Comparison of ENCODE assay signal across 17 cellular contexts in the genomic region with DNA sequence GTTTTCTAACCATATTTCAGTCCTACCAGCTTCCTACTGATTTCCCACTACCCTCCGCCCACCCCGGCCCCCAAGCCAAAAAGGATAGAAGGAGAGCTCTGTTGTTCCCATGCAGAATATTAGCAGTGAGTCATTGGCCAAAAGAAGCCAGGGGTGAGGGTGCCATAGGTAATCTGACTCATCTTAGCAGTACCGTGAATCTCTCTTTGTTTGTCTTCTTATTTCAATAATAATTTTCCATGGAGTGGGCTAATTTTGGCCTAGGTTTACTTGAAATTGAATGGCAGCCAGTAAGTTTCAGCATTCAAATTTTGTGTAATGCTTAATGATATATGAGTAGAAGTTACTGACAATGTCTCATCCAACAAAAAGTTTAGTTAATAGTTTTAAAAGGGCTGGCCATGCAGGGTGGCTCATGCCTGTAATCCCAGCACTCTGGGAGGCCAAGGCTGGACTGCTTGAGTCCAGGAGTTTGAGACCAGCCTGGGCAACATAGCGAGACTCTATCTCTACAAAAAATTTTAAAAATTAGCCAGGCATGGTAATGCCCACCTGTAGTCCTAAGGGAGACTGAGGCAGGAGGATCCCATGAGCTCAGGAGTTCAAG.
A peak's percentile ranks its signal among the peaks of the same experiment; 100 is the strongest.
DNase-seq lines count a peak whose midpoint lies in the region; ATAC-seq and TF ChIP-seq lines count a peak whose summit lies in the region.
"Had no signal": no experiment of that assay in that cellular context is flagged by ENCODE, and none has a peak within 500 bp of the region (broad histone marks: within the 10 kb centered on the region; RNA-seq: fewer than 3 reads in every experiment).

No MANE protein-coding gene starts in this region.

- H3K4me1 ChIP-seq in GM23248 (ENCODE audit: insufficient read depth) (peaks cover 48% of the 10 kb centered on the region), neuronal stem cell (ENCODE audit: control insufficient read depth in 2 of 2, insufficient read depth in 1 of 2, low read depth in 1 of 2, low read length in 2 of 2) (peaks cover 10 to 22% of the 10 kb centered on the region in 2 donors)

- ATAC-seq in HG03280 (IDR thresholded peaks at IDR 0.05; ENCODE audit: unreplicated experiment): no peak
- ATAC-seq: activated CD8-positive, alpha-beta T cell treated with anti-CD3 and anti-CD28 coated beads for 36 hours; CD8-positive, alpha-beta T cell; GM23338 had no signal

- 69 to 72% methylated on average over 4 of the region's 4 CpGs for whole genome bisulfite sequencing in GM23248 (ENCODE audit: low coverage in 1 of 2, low lambda C conversion rate in 2 of 2, missing lambda C conversion rate in 2 of 2), 2 experiments
- WGBS in neuronal stem cell (ENCODE audit: extremely low coverage in 2 of 2, insufficient read length in 2 of 2, insufficient replicate concordance in 1 of 2), 2 donors: no CpG with 5 or more reads among the region's 4 CpGs

- no peak overlapping the region for H3K4me3 Mint-ChIP-seq in osteocyte (ENCODE audit: unreplicated experiment)
- H3K4me3 Mint-ChIP-seq: activated CD8-positive, alpha-beta T cell treated with anti-CD3 and anti-CD28 coated beads for 36 hours; activated naive CD4-positive, alpha-beta T cell treated with anti-CD3 and anti-CD28 coated beads for 36 hours; CD8-positive, alpha-beta T cell; GM23338; T-helper 1 cell treated with Interleukin-12 subunit alpha and Interleukin-12 subunit beta and Interleukin-4 antibody, amounts not matched to agents 30 μg/mL and 1 μg/mL, for 36 hours had no signal

- no peaks in the 10 kb centered on the region for H3K9me3 ChIP-seq in GM23248 (ENCODE audit: low read depth)
- H3K9me3 ChIP-seq in neuronal stem cell (replicated peaks in 1 of 2; ENCODE audit: control insufficient read depth in 2 of 2, insufficient read depth in 1 of 2, low read depth in 1 of 2, low read length in 2 of 2): no peaks in the 10 kb centered on the region
- H3K9me3 ChIP-seq: stomach had no signal

- DNase-seq in GM23248: peak; percentile 72
- DNase-seq in RPMI7951 (ENCODE audit: low read depth): peak; percentile 62
- DNase-seq in epithelial cell of prostate (ENCODE audit: low read depth, low spot score): peak; percentile 29
- DNase-seq in osteocyte (ENCODE audit: extremely low spot score, unreplicated experiment): no peak
- no peak for DNase-seq in HT-29 (ENCODE audit: low spot score)
- DNase-seq in activated CD4-positive, CD25-positive, alpha-beta regulatory T cell (lab: John Stamatoyannopoulos, UW): no peak
- DNase-seq in neuronal stem cell (ENCODE audit: low spot score): no peak
- DNase-seq: activated CD8-positive, alpha-beta T cell treated with anti-CD3 and anti-CD28 coated beads for 36 hours; activated naive CD4-positive, alpha-beta T cell treated with anti-CD3 and anti-CD28 coated beads for 36 hours; CD8-positive, alpha-beta T cell; dorsolateral prefrontal cortex; hypothalamus; NCI-H187; stomach had no signal

- H3K36me3 ChIP-seq in GM23248 (ENCODE audit: low read depth): peaks cover 28% of the 10 kb centered on the region; the same call in 1 of the 2 replicates
- H3K36me3 ChIP-seq in neuronal stem cell (replicated peaks in 1 of 2; ENCODE audit: control insufficient read depth in 2 of 2, insufficient read depth in 2 of 2, low read length in 2 of 2): peaks cover 18 to 64% of the 10 kb centered on the region in 2 donors

- H3K27ac Mint-ChIP-seq in osteocyte (ENCODE audit: unreplicated experiment): peak overlapping the region; percentile 74
- H3K27ac Mint-ChIP-seq: activated CD8-positive, alpha-beta T cell treated with anti-CD3 and anti-CD28 coated beads for 36 hours; activated naive CD4-positive, alpha-beta T cell treated with anti-CD3 and anti-CD28 coated beads for 36 hours; CD8-positive, alpha-beta T cell; GM23338; T-helper 1 cell treated with Interleukin-12 subunit alpha and Interleukin-12 subunit beta and Interleukin-4 antibody, amounts not matched to agents 30 μg/mL and 1 μg/mL, for 36 hours had no signal

- peaks cover 69% of the 10 kb centered on the region for H3F3A ChIP-seq in GM23248 (ENCODE audit: insufficient read depth)

- H3K27ac ChIP-seq in GM23248: peak overlapping the region; percentile 53
- H3K27ac ChIP-seq in epithelial cell of prostate: no peak overlapping the region
- H3K27ac ChIP-seq in neuronal stem cell (replicated peaks; ENCODE audit: low read length): no peak overlapping the region
- H3K27ac ChIP-seq: dorsolateral prefrontal cortex had no signal

- H4K8ac ChIP-seq in neuronal stem cell (ENCODE audit: low read depth, low read length): no peak overlapping the region

- no peaks in the 10 kb centered on the region for H3K27me3 Mint-ChIP-seq in osteocyte (ENCODE audit: unreplicated experiment)
- H3K27me3 Mint-ChIP-seq: activated CD8-positive, alpha-beta T cell treated with anti-CD3 and anti-CD28 coated beads for 36 hours had no signal

- H3K9me3 Mint-ChIP-seq in osteocyte (ENCODE audit: unreplicated experiment): no peaks in the 10 kb centered on the region
- H3K9me3 Mint-ChIP-seq: activated CD8-positive, alpha-beta T cell treated with anti-CD3 and anti-CD28 coated beads for 36 hours; activated naive CD4-positive, alpha-beta T cell treated with anti-CD3 and anti-CD28 coated beads for 36 hours; CD8-positive, alpha-beta T cell; GM23338; T-helper 1 cell treated with Interleukin-12 subunit alpha and Interleukin-12 subunit beta and Interleukin-4 antibody, amounts not matched to agents 30 μg/mL and 1 μg/mL, for 36 hours had no signal

- no peak overlapping the region for H2BK120ac ChIP-seq in neuronal stem cell (ENCODE audit: low read depth, low read length)

- in situ Hi-C loops in GM23248 (cut with MboI): no loop called here

- peaks cover 100% of the 10 kb centered on the region for H3K79me2 ChIP-seq in GM23248 (ENCODE audit: insufficient read depth)

- TF ChIP-seq CTCF in osteocyte (IDR thresholded peaks at IDR 0.05): no peak

- peaks cover 1% of the 10 kb centered on the region for H3K79me1 ChIP-seq in neuronal stem cell (ENCODE audit: low read depth, low read length)

- H3K36me3 Mint-ChIP-seq in osteocyte (ENCODE audit: unreplicated experiment): peaks cover 23% of the 10 kb centered on the region
- H3K36me3 Mint-ChIP-seq: CD8-positive, alpha-beta T cell had no signal

- no peak overlapping the region for H2BK5ac ChIP-seq in neuronal stem cell (ENCODE audit: low read length)

- no peak overlapping the region for H2AK5ac ChIP-seq in neuronal stem cell (ENCODE audit: low read depth, low read length)

- no peak overlapping the region for H4K91ac ChIP-seq in neuronal stem cell (ENCODE audit: low read depth, low read length, poor library complexity)

- no peak overlapping the region for H3K4me2 ChIP-seq in GM23248 (ENCODE audit: unreplicated experiment)
- H3K4me2 ChIP-seq in neuronal stem cell (ENCODE audit: insufficient read depth, low read length, poor library complexity, severe bottlenecking): no peak overlapping the region
- H3K4me2 ChIP-seq: GM23338 had no signal

- H4K20me1 ChIP-seq in GM23248 (ENCODE audit: insufficient read depth): peaks cover 27% of the 10 kb centered on the region; the same call in 1 of the 2 replicates

- no peak overlapping the region for H3K9ac ChIP-seq in GM23248
- H3K9ac ChIP-seq in neuronal stem cell (ENCODE audit: low read depth, low read length, poor library complexity): no peak overlapping the region

- H3K4me1 Mint-ChIP-seq in osteocyte (ENCODE audit: unreplicated experiment): peaks cover 52% of the 10 kb centered on the region

- H3K14ac ChIP-seq in neuronal stem cell (ENCODE audit: low read length): no peak overlapping the region

- no peak overlapping the region for H3K4ac ChIP-seq in neuronal stem cell (ENCODE audit: low read length)

- H2AFZ ChIP-seq in GM23248 (no peak overlapping the region), neuronal stem cell (ENCODE audit: low read length) (no peak overlapping the region)
- H2AFZ ChIP-seq: GM23338 had no signal

- H3K27me3 ChIP-seq in GM23248 (replicated peaks; ENCODE audit: insufficient read depth) (no peaks in the 10 kb centered on the region), neuronal stem cell (ENCODE audit: control insufficient read depth in 3 of 3, insufficient read depth in 3 of 3, low read depth in 1 of 3, low read length in 3 of 3) (no peaks in the 10 kb centered on the region)
- H3K27me3 ChIP-seq: dorsolateral prefrontal cortex, stomach had no signal

- no peaks in the 10 kb centered on the region for H3K9me2 ChIP-seq in GM23248 (ENCODE audit: insufficient read depth)

- no peak overlapping the region for H2BK15ac ChIP-seq in neuronal stem cell (ENCODE audit: low read length)

- H2BK12ac ChIP-seq in neuronal stem cell (ENCODE audit: low read length): no peak overlapping the region

- no peak overlapping the region for H3K23ac ChIP-seq in neuronal stem cell (ENCODE audit: low read depth, low read length, poor library complexity)

- no peak overlapping the region for H3K18ac ChIP-seq in neuronal stem cell (ENCODE audit: low read length)

- H3K4me3 ChIP-seq in GM23248 (no peak overlapping the region), neuronal stem cell (ENCODE audit: low read length in 2 of 2) (no peak overlapping the region)
- H3K4me3 ChIP-seq: dorsolateral prefrontal cortex, GM23338, stomach had no signal

Comparison
In these comparisons a context has a peak if more than half of its experiments do, and no peak if none do; other contexts are left out.
1. DNase-seq: peak in GM23248 (single experiment), RPMI7951 (single experiment) and epithelial cell of prostate (single experiment); none in osteocyte (single experiment), HT-29 (single experiment), activated CD4-positive, CD25-positive, alpha-beta regulatory T cell (0 of 4) and neuronal stem cell (single experiment).